Comparison of ENCODE assay signal across 14 cellular contexts in genomic region chr5:71740015-71740753, GRCh38.
DNase-seq lines count a peak whose midpoint lies in the region; ATAC-seq and FAIRE-seq lines count a peak whose summit lies in the region.
"Had no signal": no experiment of that assay in that cellular context is flagged by ENCODE, and none has a peak within 500 bp of the region (broad histone marks: within the 10 kb centered on the region; RNA-seq: fewer than 3 reads in every experiment).

No MANE protein-coding gene starts in this region.

- ATAC-seq in GM19455 (IDR thresholded peaks at IDR 0.05; ENCODE audit: unreplicated experiment) (peak; percentile 96), HG02798 (IDR thresholded peaks at IDR 0.05; ENCODE audit: poor library complexity, unreplicated experiment) (peak; percentile 98), HG03460 (IDR thresholded peaks at IDR 0.05; ENCODE audit: unreplicated experiment) (peak; percentile 86)
- ATAC-seq: gastrocnemius medialis had no signal

- DNase-seq in GM18507 (ENCODE audit: extremely low spot score, insufficient read length, low read depth) (peak; percentile 14), NCI-H2029 treated with DMSO at 0.1 percent for 48 hours (lab: John Stamatoyannopoulos, UW) (no peak), SIG-M5 (lab: John Stamatoyannopoulos, UW) (no peak), AG08396 (ENCODE audit: low spot score) (no peak)
- DNase-seq in activated CD4-positive, alpha-beta T cell treated with anti-CD3 and anti-CD28 coated beads, Interleukin-2, amount 50 U/mL, for 4 hours: no peak
- DNase-seq: activated CD4-positive, alpha-beta T cell treated with anti-CD3 and anti-CD28 coated beads, Interleukin-2, amount 50 U/mL, for 48 hours; C1 segment of cervical spinal cord; gastrocnemius medialis; GF-D8; NCI-H1092; occipital lobe had no signal

- peak; percentile 83 for FAIRE-seq in GM18507 (lab: Jason Lieb, UNC)
